In the genomic region with DNA sequence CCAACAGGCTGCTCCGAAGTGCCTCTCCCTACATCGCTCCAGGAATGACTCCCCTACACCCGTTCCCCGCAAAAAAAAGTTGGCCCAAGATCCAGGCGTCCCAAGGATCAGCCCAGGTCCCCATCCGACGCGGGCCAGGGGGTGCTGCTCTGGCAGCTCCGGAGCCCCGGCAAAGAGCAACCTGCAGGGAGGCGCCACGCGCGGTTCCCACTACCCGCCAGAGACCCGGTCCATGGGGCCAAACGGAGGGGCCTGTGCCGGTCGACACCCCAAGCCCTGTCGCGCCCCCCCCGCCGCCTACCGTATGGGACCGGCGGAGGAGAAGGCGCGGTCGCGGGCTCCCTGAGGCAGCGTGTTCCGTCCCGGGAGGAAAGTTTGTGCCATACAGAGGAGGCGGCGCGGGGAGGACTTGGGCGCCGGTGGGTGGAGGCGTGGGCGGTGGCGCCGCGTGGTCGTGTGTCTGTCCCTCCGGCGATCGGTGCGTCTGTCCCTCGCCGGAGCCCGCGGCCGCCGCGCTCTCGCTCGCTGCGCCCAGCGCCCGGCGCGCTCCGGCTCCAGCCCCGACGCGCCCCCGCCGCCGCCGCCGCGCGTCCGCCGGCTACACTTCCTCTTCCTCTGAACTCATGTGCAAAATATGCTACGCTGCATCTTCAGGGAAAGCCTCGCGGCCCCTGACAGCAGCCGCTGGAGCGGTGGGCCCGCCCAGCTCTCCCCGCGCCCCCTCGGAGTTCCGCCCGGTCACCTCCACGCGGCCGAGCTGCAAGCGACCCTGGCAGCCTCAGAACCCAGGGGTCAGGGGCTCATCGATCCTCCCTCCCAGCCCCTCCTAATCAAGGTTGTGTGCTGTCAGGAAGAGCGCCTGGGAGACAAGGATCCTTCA, we compare ENCODE assay signal across 8 cellular contexts. TPM values are rescaled to one million over a fixed set of nuclear protein-coding genes. Genes with fewer than 3 reads are reported as not detected.
DNase-seq lines count a peak whose midpoint lies in the region; ATAC-seq and TF ChIP-seq lines count a peak whose summit lies in the region.

A gene with protein sequence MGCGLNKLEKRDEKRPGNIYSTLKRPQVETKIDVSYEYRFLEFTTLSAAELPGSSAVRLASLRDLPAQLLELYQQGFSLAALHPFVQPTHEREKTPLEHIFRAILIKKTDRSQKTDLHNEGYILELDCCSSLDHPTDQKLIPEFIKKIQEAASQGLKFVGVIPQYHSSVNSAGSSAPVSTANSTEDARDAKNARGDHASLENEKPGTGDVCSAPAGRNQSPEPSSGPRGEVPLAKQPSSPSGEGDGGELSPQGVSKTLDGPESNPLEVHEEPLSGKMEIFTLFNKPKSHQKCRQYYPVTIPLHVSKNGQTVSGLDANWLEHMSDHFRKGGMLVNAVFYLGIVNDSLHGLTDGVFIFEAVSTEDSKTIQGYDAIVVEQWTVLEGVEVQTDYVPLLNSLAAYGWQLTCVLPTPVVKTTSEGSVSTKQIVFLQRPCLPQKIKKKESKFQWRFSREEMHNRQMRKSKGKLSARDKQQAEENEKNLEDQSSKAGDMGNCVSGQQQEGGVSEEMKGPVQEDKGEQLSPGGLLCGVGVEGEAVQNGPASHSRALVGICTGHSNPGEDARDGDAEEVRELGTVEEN (minus strand): TSS at position 559 of the 880 bp plus-strand sequence. CDS start 19,830 bp downstream, outside the sequence.

- H3K27me3 Mint-ChIP-seq in T-cell = no peaks in the 10 kb centered on the region

- no peaks in the 10 kb centered on the region for H3K36me3 ChIP-seq in HEK293 (ENCODE audit: control insufficient read depth in 2 of 2, insufficient read depth in 1 of 2, low read length in 2 of 2)

- peak within 1 kb of the TSS; percentile 89 to 94 for H3K27ac Mint-ChIP-seq in T-cell

- H3K4me3 Mint-ChIP-seq in T-cell = peak within 1 kb of the TSS; percentile 97 to 98 (median 97)

- H3K9me3 ChIP-seq in HEK293 (ENCODE audit: control insufficient read depth, insufficient read depth, low read depth, low read length) = no peaks in the 10 kb centered on the region

- peak; percentile 66 to 71 for DNase-seq in AML-193 (lab: John Stamatoyannopoulos, UW)
- DNase-seq in T-cell = peak; percentile 19 to 70 (median 47)
- peak; percentile 4 for DNase-seq in activated naive CD8-positive, alpha-beta T cell treated with anti-CD3 and anti-CD28 coated beads, Interleukin-2, amount 50 U/mL, for 16 hours (ENCODE audit: low read depth, low spot score)
- peak; percentile 77 for DNase-seq in left ventricle myocardium superior
- DNase-seq in pulmonary artery endothelial cell (ENCODE audit: low read depth, low spot score) = no peak
- no peak for DNase-seq in RKO (ENCODE audit: low spot score)
- no peak for DNase-seq in LoVo (ENCODE audit: low spot score)

- CTCF ChIA-PET in HEK293 (lab: Yijun Ruan, JAX) = interaction anchor here (0.5 to 1.2 kb wide), 3 partner anchors 37 to 510 kb away, joined by 3 to 4 read pairs (median 4); no protein-coding TSS in a partner anchor
- CTCF ChIA-PET in T-cell (lab: Charles Lee) = no interaction called here

- peak within 1 kb of the TSS; percentile 83 for H3K27ac ChIP-seq in HEK293 (ENCODE audit: extremely low read depth, low read depth, low read length)

- H3K4me3 ChIP-seq in HEK293 (ENCODE audit: low read depth, low read length) = peak within 1 kb of the TSS; percentile 65

- TF ChIP-seq CTCF in HEK293 (tag by site-specific recombination; IDR thresholded peaks at IDR 0.05) = peak; percentile 73

- H3K4me1 Mint-ChIP-seq in T-cell = peaks cover 63 to 71% (median 69%) of the 10 kb centered on the region in 3 donors

- H3K36me3 Mint-ChIP-seq in T-cell = no peaks in the 10 kb centered on the region

- POLR2A ChIA-PET in HEK293 (lab: Yijun Ruan, JAX) = no interaction called here
- POLR2A ChIA-PET in T-cell (lab: Charles Lee) = interaction anchor here (0.5 to 1.5 kb wide), 5 partner anchors 61 to 228 kb away, joined by 3 to 6 read pairs (median 3); no protein-coding TSS in a partner anchor

- H3K9me3 Mint-ChIP-seq in T-cell = no peaks in the 10 kb centered on the region

- peaks cover 53% of the 10 kb centered on the region for H3K4me1 ChIP-seq in HEK293 (ENCODE audit: control insufficient read depth, insufficient read depth, low read length)

- intact Hi-C loops in left ventricle myocardium superior (cut with micrococcal nuclease) = no loop called here

- ATAC-seq in T-cell (replicated peaks in 1 of 4) = peak; percentile 19 to 57 (median 54)
- peak; percentile 57 for ATAC-seq in left ventricle myocardium superior

TF ChIP-seq in HEK293, 187 proteins besides CTCF, POLR2A, EP300 and RAD21 (continues in another document):
- TF ChIP-seq ZNF623 (tag by site-specific recombination; IDR thresholded peaks at IDR 0.05) (no peak), ZNF837 (tag by site-specific recombination; IDR thresholded peaks at IDR 0.05) (no peak), BCL11A (tag by site-specific recombination; IDR thresholded peaks at IDR 0.05; ENCODE audit: low read depth) (no peak), ZNF560 (tag by site-specific recombination; IDR thresholded peaks at IDR 0.05; ENCODE audit: borderline replicate concordance) (no peak), ZIC2 (tag by site-specific recombination; IDR thresholded peaks at IDR 0.05) (peak; percentile 57), ZNF548 (tag by site-specific recombination; IDR thresholded peaks at IDR 0.05) (no peak), ZNF18 (tag by site-specific recombination; IDR thresholded peaks at IDR 0.05) (no peak), HOXC10 (CRISPR knock-in tag; IDR thresholded peaks at IDR 0.05) (no peak), ZBTB17 (tag by site-specific recombination; IDR thresholded peaks at IDR 0.05) (peak; percentile 83), ZNF510 (tag by site-specific recombination; IDR thresholded peaks at IDR 0.05; ENCODE audit: insufficient replicate concordance) (no peak), ZNF530 (tag by site-specific recombination; IDR thresholded peaks at IDR 0.05; ENCODE audit: low read depth) (no peak), KLF10 (tag by site-specific recombination; IDR thresholded peaks at IDR 0.05) (no peak), ZNF48 (tag by site-specific recombination; IDR thresholded peaks at IDR 0.05) (no peak), OVOL3 (tag by site-specific recombination; IDR thresholded peaks at IDR 0.05) (no peak), SP2 (tag by site-specific recombination; IDR thresholded peaks at IDR 0.05) (no peak), HOXD13 (CRISPR knock-in tag; IDR thresholded peaks at IDR 0.05; ENCODE audit: borderline replicate concordance) (no peak), ZNF558 (tag by site-specific recombination; IDR thresholded peaks at IDR 0.05) (no peak), ZNF747 (tag by site-specific recombination; IDR thresholded peaks at IDR 0.05) (no peak), ZNF19 (tag by site-specific recombination; IDR thresholded peaks at IDR 0.05; ENCODE audit: low read depth) (no peak), ZBTB49 (tag by site-specific recombination; IDR thresholded peaks at IDR 0.05; ENCODE audit: low read depth) (no peak), ZNF423 (tag by site-specific recombination; IDR thresholded peaks at IDR 0.05) (no peak; the same call in 1 of the 2 replicates), ZNF660 (tag by site-specific recombination; IDR thresholded peaks at IDR 0.05) (no peak; the same call in 1 of the 2 replicates), ZNF223 (tag by site-specific recombination; IDR thresholded peaks at IDR 0.05) (no peak), ZNF416 (tag by site-specific recombination; IDR thresholded peaks at IDR 0.05) (no peak)
- TF ChIP-seq, protein P1, sequence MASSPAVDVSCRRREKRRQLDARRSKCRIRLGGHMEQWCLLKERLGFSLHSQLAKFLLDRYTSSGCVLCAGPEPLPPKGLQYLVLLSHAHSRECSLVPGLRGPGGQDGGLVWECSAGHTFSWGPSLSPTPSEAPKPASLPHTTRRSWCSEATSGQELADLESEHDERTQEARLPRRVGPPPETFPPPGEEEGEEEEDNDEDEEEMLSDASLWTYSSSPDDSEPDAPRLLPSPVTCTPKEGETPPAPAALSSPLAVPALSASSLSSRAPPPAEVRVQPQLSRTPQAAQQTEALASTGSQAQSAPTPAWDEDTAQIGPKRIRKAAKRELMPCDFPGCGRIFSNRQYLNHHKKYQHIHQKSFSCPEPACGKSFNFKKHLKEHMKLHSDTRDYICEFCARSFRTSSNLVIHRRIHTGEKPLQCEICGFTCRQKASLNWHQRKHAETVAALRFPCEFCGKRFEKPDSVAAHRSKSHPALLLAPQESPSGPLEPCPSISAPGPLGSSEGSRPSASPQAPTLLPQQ (tag by site-specific recombination; IDR thresholded peaks at IDR 0.05) = peak; percentile 97

RNA-seq across cellular contexts. Expression of the gene that starts here (rescaled TPM):
- 10 to 100 TPM; 55.5 to 73.4 (median 70.7) TPM for total RNA-seq in T-cell
- total RNA-seq in left ventricle myocardium superior = 25.0 TPM
- total RNA-seq in pulmonary artery endothelial cell = 30.1 and 49.7 TPM in 2 replicates

Comparison
In these comparisons a context has a peak if more than half of its experiments do, and no peak if none do; other contexts are left out.
1. DNase-seq: peak in AML-193 (2 of 2), T-cell (34 of 34), activated naive CD8-positive, alpha-beta T cell treated with anti-CD3 and anti-CD28 coated beads, Interleukin-2, amount 50 U/mL, for 16 hours (single experiment) and left ventricle myocardium superior (single experiment); none in pulmonary artery endothelial cell (single experiment), RKO (single experiment) and LoVo (single experiment).